1 cellular context compared by ENCODE assay signal in the genomic region with DNA sequence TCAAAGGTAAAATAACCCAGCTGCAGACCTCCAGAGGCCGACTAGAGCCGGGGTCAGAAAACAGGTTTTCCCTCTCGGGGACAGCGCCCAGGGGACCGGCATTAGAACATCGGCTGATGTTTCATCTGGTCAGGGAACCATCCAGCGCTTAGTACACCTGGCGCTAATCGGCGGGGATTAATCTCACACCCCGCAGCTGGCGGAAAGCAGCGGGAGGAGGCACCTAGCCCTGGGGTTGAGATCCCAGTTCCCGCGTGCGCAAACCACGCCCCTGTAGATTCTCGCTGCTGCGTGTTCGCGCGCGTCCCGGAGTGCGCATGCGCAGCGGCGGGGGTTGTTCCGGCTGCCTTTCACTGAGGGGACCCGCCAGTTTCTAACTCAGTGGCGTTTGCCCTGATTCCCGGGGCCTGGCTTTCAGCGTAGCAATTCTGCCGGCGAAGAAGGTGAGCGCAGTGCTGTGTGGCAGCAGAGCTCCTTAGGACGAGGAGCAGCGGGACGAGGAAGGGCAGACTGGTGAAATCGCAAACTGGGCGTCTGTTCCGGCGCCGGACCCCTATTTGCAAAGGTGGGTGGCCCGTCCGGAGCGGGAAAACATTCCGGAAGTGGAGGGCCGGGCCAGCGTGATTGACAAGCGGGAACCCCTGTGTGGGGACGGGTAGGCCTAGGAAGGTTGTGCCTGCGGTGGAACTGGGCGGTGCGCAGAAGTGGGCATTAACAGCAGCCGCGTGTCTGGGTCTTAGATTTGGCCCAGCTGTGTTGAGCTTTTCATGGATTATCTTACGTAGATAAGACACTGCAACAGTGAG.
A peak's percentile ranks its signal among the peaks of the same experiment; 100 is the strongest.
TF ChIP-seq lines count a peak whose summit lies in the region.

A gene (plus strand): TSS at position 334 of the 806 bp plus-strand sequence. CDS start 4,534 bp downstream, outside the sequence.

TF ChIP-seq in HEK293, 187 proteins besides CTCF, POLR2A, EP300 and RAD21 (continued from another document):
- TF ChIP-seq, protein P1, sequence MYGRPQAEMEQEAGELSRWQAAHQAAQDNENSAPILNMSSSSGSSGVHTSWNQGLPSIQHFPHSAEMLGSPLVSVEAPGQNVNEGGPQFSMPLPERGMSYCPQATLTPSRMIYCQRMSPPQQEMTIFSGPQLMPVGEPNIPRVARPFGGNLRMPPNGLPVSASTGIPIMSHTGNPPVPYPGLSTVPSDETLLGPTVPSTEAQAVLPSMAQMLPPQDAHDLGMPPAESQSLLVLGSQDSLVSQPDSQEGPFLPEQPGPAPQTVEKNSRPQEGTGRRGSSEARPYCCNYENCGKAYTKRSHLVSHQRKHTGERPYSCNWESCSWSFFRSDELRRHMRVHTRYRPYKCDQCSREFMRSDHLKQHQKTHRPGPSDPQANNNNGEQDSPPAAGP (tag by site-specific recombination; IDR thresholded peaks at IDR 0.05), result 0 out of 2 replicates have a peak, but pooled peaks have one; percentile 36
- TF ChIP-seq, protein P2, sequence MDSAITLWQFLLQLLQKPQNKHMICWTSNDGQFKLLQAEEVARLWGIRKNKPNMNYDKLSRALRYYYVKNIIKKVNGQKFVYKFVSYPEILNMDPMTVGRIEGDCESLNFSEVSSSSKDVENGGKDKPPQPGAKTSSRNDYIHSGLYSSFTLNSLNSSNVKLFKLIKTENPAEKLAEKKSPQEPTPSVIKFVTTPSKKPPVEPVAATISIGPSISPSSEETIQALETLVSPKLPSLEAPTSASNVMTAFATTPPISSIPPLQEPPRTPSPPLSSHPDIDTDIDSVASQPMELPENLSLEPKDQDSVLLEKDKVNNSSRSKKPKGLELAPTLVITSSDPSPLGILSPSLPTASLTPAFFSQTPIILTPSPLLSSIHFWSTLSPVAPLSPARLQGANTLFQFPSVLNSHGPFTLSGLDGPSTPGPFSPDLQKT (IDR thresholded peaks at IDR 0.05; ENCODE audit: borderline replicate concordance, low read depth, low read length), result peak; percentile 61; the same call in 1 of the 2 replicates
- TF ChIP-seq ZNF335 (tag by site-specific recombination; conservative IDR thresholded peaks at IDR 0.05), result peak; percentile 90
- TF ChIP-seq, protein P3, sequence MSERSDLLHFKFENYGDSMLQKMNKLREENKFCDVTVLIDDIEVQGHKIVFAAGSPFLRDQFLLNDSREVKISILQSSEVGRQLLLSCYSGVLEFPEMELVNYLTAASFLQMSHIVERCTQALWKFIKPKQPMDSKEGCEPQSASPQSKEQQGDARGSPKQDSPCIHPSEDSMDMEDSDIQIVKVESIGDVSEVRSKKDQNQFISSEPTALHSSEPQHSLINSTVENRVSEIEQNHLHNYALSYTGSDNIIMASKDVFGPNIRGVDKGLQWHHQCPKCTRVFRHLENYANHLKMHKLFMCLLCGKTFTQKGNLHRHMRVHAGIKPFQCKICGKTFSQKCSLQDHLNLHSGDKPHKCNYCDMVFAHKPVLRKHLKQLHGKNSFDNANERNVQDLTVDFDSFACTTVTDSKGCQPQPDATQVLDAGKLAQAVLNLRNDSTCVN (tag by site-specific recombination; optimal IDR thresholded peaks at IDR 0.05), result peak; percentile 72
- TF ChIP-seq ZEB2 (tag by site-specific recombination; IDR thresholded peaks at IDR 0.05), result peak; percentile 79
- TF ChIP-seq ZSCAN30 (tag by site-specific recombination; IDR thresholded peaks at IDR 0.05), result 0 out of 2 replicates have a peak, but pooled peaks have one; percentile 7
- TF ChIP-seq GLIS2 (tag by site-specific recombination; IDR thresholded peaks at IDR 0.05), result peak; percentile 41; the same call in 1 of the 2 replicates
- TF ChIP-seq, protein P4, sequence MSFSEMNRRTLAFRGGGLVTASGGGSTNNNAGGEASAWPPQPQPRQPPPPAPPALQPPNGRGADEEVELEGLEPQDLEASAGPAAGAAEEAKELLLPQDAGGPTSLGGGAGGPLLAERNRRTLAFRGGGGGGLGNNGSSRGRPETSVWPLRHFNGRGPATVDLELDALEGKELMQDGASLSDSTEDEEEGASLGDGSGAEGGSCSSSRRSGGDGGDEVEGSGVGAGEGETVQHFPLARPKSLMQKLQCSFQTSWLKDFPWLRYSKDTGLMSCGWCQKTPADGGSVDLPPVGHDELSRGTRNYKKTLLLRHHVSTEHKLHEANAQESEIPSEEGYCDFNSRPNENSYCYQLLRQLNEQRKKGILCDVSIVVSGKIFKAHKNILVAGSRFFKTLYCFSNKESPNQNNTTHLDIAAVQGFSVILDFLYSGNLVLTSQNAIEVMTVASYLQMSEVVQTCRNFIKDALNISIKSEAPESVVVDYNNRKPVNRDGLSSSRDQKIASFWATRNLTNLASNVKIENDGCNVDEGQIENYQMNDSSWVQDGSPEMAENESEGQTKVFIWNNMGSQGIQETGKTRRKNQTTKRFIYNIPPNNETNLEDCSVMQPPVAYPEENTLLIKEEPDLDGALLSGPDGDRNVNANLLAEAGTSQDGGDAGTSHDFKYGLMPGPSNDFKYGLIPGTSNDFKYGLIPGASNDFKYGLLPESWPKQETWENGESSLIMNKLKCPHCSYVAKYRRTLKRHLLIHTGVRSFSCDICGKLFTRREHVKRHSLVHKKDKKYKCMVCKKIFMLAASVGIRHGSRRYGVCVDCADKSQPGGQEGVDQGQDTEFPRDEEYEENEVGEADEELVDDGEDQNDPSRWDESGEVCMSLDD (tag by site-specific recombination; IDR thresholded peaks at IDR 0.05), result peak; percentile 77
- TF ChIP-seq WT1 (tag by site-specific recombination; IDR thresholded peaks at IDR 0.05), result 0 out of 2 replicates have a peak, but pooled peaks have one; percentile 10
- TF ChIP-seq, protein P5, sequence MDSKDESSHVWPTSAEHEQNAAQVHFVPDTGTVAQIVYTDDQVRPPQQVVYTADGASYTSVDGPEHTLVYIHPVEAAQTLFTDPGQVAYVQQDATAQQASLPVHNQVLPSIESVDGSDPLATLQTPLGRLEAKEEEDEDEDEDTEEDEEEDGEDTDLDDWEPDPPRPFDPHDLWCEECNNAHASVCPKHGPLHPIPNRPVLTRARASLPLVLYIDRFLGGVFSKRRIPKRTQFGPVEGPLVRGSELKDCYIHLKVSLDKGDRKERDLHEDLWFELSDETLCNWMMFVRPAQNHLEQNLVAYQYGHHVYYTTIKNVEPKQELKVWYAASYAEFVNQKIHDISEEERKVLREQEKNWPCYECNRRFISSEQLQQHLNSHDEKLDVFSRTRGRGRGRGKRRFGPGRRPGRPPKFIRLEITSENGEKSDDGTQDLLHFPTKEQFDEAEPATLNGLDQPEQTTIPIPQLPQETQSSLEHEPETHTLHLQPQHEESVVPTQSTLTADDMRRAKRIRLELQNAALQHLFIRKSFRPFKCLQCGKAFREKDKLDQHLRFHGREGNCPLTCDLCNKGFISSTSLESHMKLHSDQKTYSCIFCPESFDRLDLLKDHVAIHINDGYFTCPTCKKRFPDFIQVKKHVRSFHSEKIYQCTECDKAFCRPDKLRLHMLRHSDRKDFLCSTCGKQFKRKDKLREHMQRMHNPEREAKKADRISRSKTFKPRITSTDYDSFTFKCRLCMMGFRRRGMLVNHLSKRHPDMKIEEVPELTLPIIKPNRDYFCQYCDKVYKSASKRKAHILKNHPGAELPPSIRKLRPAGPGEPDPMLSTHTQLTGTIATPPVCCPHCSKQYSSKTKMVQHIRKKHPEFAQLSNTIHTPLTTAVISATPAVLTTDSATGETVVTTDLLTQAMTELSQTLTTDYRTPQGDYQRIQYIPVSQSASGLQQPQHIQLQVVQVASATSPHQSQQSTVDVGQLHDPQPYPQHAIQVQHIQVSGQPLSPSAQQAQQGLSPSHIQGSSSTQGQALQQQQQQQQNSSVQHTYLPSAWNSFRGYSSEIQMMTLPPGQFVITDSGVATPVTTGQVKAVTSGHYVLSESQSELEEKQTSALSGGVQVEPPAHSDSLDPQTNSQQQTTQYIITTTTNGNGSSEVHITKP (tag by site-specific recombination; IDR thresholded peaks at IDR 0.05), result peak; percentile 91
- peak; percentile 41; the same call in 1 of the 2 replicates for TF ChIP-seq ZNF596 (tag by site-specific recombination; IDR thresholded peaks at IDR 0.05)
- TF ChIP-seq, protein P6, sequence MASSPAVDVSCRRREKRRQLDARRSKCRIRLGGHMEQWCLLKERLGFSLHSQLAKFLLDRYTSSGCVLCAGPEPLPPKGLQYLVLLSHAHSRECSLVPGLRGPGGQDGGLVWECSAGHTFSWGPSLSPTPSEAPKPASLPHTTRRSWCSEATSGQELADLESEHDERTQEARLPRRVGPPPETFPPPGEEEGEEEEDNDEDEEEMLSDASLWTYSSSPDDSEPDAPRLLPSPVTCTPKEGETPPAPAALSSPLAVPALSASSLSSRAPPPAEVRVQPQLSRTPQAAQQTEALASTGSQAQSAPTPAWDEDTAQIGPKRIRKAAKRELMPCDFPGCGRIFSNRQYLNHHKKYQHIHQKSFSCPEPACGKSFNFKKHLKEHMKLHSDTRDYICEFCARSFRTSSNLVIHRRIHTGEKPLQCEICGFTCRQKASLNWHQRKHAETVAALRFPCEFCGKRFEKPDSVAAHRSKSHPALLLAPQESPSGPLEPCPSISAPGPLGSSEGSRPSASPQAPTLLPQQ (tag by site-specific recombination; IDR thresholded peaks at IDR 0.05), result peak; percentile 63
- peak; percentile 79; the same call in 1 of the 2 replicates for TF ChIP-seq ZFP69B (tag by site-specific recombination; IDR thresholded peaks at IDR 0.05)
- peak; percentile 73 for TF ChIP-seq KLF9 (tag by site-specific recombination; IDR thresholded peaks at IDR 0.05; ENCODE audit: low read depth)
- TF ChIP-seq ZNF341 (tag by site-specific recombination; IDR thresholded peaks at IDR 0.05; ENCODE audit: low read depth), result peak; percentile 91
- 0 out of 2 replicates have a peak, but pooled peaks have one; percentile 17 for TF ChIP-seq ZNF24 (tag by site-specific recombination; IDR thresholded peaks at IDR 0.05)
- TF ChIP-seq ZNF629 (tag by site-specific recombination; IDR thresholded peaks at IDR 0.05), result peak; percentile 68
- TF ChIP-seq ZBTB48 (tag by site-specific recombination; IDR thresholded peaks at IDR 0.05), result 0 out of 2 replicates have a peak, but pooled peaks have one; percentile 47
- peak; percentile 100 for TF ChIP-seq ZBTB20 (tag by site-specific recombination; IDR thresholded peaks at IDR 0.05)
- 0 out of 2 replicates have a peak, but pooled peaks have one; percentile 4 for TF ChIP-seq ZNF146 (tag by site-specific recombination; IDR thresholded peaks at IDR 0.05)
- TF ChIP-seq, protein P7, sequence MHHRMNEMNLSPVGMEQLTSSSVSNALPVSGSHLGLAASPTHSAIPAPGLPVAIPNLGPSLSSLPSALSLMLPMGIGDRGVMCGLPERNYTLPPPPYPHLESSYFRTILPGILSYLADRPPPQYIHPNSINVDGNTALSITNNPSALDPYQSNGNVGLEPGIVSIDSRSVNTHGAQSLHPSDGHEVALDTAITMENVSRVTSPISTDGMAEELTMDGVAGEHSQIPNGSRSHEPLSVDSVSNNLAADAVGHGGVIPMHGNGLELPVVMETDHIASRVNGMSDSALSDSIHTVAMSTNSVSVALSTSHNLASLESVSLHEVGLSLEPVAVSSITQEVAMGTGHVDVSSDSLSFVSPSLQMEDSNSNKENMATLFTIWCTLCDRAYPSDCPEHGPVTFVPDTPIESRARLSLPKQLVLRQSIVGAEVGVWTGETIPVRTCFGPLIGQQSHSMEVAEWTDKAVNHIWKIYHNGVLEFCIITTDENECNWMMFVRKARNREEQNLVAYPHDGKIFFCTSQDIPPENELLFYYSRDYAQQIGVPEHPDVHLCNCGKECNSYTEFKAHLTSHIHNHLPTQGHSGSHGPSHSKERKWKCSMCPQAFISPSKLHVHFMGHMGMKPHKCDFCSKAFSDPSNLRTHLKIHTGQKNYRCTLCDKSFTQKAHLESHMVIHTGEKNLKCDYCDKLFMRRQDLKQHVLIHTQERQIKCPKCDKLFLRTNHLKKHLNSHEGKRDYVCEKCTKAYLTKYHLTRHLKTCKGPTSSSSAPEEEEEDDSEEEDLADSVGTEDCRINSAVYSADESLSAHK (tag by site-specific recombination; IDR thresholded peaks at IDR 0.05), result peak; percentile 70
- TF ChIP-seq, protein P8, sequence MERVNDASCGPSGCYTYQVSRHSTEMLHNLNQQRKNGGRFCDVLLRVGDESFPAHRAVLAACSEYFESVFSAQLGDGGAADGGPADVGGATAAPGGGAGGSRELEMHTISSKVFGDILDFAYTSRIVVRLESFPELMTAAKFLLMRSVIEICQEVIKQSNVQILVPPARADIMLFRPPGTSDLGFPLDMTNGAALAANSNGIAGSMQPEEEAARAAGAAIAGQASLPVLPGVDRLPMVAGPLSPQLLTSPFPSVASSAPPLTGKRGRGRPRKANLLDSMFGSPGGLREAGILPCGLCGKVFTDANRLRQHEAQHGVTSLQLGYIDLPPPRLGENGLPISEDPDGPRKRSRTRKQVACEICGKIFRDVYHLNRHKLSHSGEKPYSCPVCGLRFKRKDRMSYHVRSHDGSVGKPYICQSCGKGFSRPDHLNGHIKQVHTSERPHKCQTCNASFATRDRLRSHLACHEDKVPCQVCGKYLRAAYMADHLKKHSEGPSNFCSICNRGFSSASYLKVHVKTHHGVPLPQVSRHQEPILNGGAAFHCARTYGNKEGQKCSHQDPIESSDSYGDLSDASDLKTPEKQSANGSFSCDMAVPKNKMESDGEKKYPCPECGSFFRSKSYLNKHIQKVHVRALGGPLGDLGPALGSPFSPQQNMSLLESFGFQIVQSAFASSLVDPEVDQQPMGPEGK (tag by site-specific recombination; IDR thresholded peaks at IDR 0.05), result peak; percentile 70; the same call in 1 of the 2 replicates
- peak; percentile 44 for TF ChIP-seq KLF8 (tag by site-specific recombination; IDR thresholded peaks at IDR 0.05)
- peak; percentile 76 for TF ChIP-seq ZNF501 (tag by site-specific recombination; IDR thresholded peaks at IDR 0.05)
- peak; percentile 56; the same call in 1 of the 2 replicates for TF ChIP-seq IKZF3 (tag by site-specific recombination; IDR thresholded peaks at IDR 0.05)
- TF ChIP-seq ZNF394 (tag by site-specific recombination; IDR thresholded peaks at IDR 0.05; ENCODE audit: borderline replicate concordance), result peak; percentile 50; the same call in 1 of the 2 replicates
- peak; percentile 90 for TF ChIP-seq ZNF600 (tag by site-specific recombination; IDR thresholded peaks at IDR 0.05)
- peak; percentile 88 for TF ChIP-seq SP2 (tag by site-specific recombination; IDR thresholded peaks at IDR 0.05)
TF ChIP-seq in HEK293: peak in this region for 41; not testable (repeated sequence) for 146.
